Comparison of ENCODE assay signal across 1 cellular context in the genomic region with DNA sequence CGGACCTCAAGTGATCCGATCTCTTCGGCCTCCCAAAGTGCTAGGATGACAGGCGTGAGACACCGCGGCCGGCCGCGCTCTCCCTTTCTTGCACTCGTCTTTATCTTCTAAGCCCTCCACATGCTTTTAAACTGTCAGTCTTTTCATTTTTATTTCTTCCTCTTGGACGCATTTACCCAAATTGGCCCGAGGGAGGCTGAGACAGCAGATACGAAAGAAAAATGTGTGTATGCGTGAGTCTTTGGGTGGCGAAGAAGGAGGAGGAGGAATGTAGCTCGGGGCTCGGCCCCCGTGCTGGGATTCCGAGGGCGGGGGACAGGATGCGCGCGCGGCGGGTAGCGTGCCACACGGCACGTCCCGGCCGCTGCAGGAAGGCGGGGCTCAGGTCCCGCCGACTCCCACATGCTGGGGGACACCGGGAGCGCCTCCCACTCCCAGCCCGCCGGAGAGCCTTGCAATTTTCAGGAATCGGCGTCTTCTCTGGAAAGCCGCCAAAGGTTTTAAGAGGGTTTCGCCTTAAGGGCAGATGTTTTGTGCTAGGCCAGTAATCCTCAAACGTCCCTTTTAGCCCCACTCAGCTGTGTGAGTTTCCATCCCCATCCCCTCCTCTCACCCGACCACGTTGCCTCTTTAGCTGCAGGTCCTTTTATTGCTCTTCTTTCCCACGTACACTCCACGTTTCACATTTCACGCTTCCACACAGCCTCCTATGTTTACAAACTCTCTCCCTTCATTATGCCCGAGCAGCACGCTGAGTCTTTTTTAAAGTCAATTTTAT.
TF ChIP-seq lines count a peak whose summit lies in the region.

No MANE protein-coding gene starts in this region.

TF ChIP-seq in GM23338, 12 proteins besides CTCF, POLR2A, EP300 and RAD21 (continued from another document):
- TF ChIP-seq, protein P1, sequence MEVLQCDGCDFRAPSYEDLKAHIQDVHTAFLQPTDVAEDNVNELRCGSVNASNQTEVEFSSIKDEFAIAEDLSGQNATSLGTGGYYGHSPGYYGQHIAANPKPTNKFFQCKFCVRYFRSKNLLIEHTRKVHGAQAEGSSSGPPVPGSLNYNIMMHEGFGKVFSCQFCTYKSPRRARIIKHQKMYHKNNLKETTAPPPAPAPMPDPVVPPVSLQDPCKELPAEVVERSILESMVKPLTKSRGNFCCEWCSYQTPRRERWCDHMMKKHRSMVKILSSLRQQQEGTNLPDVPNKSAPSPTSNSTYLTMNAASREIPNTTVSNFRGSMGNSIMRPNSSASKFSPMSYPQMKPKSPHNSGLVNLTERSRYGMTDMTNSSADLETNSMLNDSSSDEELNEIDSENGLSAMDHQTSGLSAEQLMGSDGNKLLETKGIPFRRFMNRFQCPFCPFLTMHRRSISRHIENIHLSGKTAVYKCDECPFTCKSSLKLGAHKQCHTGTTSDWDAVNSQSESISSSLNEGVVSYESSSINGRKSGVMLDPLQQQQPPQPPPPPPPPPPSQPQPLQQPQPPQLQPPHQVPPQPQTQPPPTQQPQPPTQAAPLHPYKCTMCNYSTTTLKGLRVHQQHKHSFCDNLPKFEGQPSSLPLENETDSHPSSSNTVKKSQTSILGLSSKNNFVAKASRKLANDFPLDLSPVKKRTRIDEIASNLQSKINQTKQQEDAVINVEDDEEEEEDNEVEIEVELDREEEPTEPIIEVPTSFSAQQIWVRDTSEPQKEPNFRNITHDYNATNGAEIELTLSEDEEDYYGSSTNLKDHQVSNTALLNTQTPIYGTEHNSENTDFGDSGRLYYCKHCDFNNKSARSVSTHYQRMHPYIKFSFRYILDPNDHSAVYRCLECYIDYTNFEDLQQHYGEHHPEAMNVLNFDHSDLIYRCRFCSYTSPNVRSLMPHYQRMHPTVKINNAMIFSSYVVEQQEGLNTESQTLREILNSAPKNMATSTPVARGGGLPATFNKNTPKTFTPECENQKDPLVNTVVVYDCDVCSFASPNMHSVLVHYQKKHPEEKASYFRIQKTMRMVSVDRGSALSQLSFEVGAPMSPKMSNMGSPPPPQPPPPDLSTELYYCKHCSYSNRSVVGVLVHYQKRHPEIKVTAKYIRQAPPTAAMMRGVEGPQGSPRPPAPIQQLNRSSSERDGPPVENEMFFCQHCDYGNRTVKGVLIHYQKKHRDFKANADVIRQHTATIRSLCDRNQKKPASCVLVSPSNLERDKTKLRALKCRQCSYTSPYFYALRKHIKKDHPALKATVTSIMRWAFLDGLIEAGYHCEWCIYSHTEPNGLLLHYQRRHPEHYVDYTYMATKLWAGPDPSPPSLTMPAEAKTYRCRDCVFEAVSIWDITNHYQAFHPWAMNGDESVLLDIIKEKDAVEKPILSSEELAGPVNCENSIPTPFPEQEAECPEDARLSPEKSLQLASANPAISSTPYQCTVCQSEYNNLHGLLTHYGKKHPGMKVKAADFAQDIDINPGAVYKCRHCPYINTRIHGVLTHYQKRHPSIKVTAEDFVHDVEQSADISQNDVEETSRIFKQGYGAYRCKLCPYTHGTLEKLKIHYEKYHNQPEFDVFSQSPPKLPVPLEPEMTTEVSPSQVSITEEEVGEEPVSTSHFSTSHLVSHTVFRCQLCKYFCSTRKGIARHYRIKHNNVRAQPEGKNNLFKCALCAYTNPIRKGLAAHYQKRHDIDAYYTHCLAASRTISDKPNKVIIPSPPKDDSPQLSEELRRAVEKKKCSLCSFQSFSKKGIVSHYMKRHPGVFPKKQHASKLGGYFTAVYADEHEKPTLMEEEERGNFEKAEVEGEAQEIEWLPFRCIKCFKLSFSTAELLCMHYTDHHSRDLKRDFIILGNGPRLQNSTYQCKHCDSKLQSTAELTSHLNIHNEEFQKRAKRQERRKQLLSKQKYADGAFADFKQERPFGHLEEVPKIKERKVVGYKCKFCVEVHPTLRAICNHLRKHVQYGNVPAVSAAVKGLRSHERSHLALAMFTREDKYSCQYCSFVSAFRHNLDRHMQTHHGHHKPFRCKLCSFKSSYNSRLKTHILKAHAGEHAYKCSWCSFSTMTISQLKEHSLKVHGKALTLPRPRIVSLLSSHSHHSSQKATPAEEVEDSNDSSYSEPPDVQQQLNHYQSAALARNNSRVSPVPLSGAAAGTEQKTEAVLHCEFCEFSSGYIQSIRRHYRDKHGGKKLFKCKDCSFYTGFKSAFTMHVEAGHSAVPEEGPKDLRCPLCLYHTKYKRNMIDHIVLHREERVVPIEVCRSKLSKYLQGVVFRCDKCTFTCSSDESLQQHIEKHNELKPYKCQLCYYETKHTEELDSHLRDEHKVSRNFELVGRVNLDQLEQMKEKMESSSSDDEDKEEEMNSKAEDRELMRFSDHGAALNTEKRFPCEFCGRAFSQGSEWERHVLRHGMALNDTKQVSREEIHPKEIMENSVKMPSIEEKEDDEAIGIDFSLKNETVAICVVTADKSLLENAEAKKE (CRISPR knock-in tag; IDR thresholded peaks at IDR 0.05), result no peak
- no peak for TF ChIP-seq ZNF114 (CRISPR knock-in tag; IDR thresholded peaks at IDR 0.05)
- TF ChIP-seq CREB1 (CRISPR knock-in tag; IDR thresholded peaks at IDR 0.05; ENCODE audit: low read depth), result no peak; the same call in 1 of the 2 replicates
- TF ChIP-seq, protein P2, sequence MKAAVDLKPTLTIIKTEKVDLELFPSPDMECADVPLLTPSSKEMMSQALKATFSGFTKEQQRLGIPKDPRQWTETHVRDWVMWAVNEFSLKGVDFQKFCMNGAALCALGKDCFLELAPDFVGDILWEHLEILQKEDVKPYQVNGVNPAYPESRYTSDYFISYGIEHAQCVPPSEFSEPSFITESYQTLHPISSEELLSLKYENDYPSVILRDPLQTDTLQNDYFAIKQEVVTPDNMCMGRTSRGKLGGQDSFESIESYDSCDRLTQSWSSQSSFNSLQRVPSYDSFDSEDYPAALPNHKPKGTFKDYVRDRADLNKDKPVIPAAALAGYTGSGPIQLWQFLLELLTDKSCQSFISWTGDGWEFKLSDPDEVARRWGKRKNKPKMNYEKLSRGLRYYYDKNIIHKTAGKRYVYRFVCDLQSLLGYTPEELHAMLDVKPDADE (IDR thresholded peaks at IDR 0.05), result peak; percentile 81
- no peak for TF ChIP-seq EZH2 (IDR thresholded peaks at IDR 0.05; ENCODE audit: low read depth, unreplicated experiment)
